29 cellular contexts compared by ENCODE assay signal in the genomic region with DNA sequence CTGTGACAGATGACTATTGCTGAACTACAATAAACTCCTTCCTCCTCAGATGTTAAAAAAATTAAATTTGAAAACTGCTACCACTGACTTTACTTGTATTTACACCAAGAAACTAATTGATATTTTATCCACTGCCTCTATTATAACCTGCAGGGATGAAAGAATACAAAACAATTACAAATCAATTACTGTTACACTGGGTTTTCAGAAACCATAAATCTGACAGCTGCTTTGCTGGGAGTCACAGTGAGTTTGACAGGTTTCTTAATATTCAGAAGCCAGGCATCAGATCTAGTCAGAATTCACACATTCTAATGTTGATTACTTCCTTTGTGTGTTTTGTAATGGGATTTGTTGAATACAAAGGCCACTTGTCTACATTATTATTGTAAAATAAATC.
"Had no signal": no experiment of that assay in that cellular context is flagged by ENCODE, and none has a peak within 500 bp of the region (broad histone marks: within the 10 kb centered on the region; RNA-seq: fewer than 3 reads in every experiment).

No MANE protein-coding gene starts in this region.

- H3K27me3 ChIP-seq: adrenal gland, body of pancreas, brain microvascular endothelial cell, breast epithelium had no signal

- DNase-seq: activated B cell treated with CpG ODN at 0.5 μM for 24 hours; activated CD4-positive, alpha-beta memory T cell treated with anti-CD3 and anti-CD28 coated beads for 36 hours; activated CD4-positive, alpha-beta T cell treated with anti-CD3 and anti-CD28 coated beads for 4 hours; activated CD4-positive, alpha-beta T cell treated with anti-CD3 and anti-CD28 coated beads, Interleukin-2, amount 10 ng/mL, durations not matched to agents 24 days and 14 days; activated CD4-positive, alpha-beta T cell treated with anti-CD3 and anti-CD28 coated beads, Interleukin-2, amount 50 U/mL, for 1 hour; activated CD4-positive, alpha-beta T cell treated with anti-CD3 and anti-CD28 coated beads, Interleukin-2, amount 50 U/mL, for 4 hours; activated CD4-positive, CD25-positive, alpha-beta regulatory T cell treated with anti-CD3 and anti-CD28 coated beads, Interleukin-2, amount 50 U/mL, for 72 hours; activated CD8-positive, alpha-beta memory T cell treated with anti-CD3 and anti-CD28 coated beads, Interleukin-2, amount 50 U/mL, for 4 hours; activated CD8-positive, alpha-beta T cell treated with anti-CD3 and anti-CD28 coated beads for 36 hours; activated effector memory CD4-positive, alpha-beta T cell treated with anti-CD3 and anti-CD28 coated beads, Interleukin-2, amount 50 U/mL, for 16 hours; activated gamma-delta T cell treated with Interleukin-2 at 50 U/mL for 16 hours; activated naive CD4-positive, alpha-beta T cell; activated naive CD4-positive, alpha-beta T cell treated with anti-CD3 and anti-CD28 coated beads for 36 hours; activated naive CD4-positive, alpha-beta T cell treated with anti-CD3 and anti-CD28 coated beads, Interleukin-2, amount 50 U/mL, for 16 hours; activated naive CD8-positive, alpha-beta T cell treated with anti-CD3 and anti-CD28 coated beads for 36 hours; activated T-cell treated with anti-CD3 and anti-CD28 coated beads for 4 hours; activated T-cell treated with anti-CD3 and anti-CD28 coated beads, Interleukin-2, amount 50 U/mL, for 1 hour; activated T-cell treated with anti-CD3 and anti-CD28 coated beads, Interleukin-2, amount 50 U/mL, for 4 hours; activated T-cell treated with anti-CD3 and anti-CD28 coated beads, Interleukin-2, amount 50 U/mL, for 72 hours; adrenal gland; amniotic stem cell; aorta; body of pancreas; brain microvascular endothelial cell; central memory CD4-positive, alpha-beta T cell; T-helper 2 cell; T-helper 9 cell had no signal

- H3K4me1 ChIP-seq: adrenal gland, body of pancreas, breast epithelium had no signal

- H3K9me3 ChIP-seq: adrenal gland, breast epithelium had no signal

- H3K36me3 ChIP-seq: adrenal gland, brain microvascular endothelial cell, breast epithelium had no signal

- H3K4me3 ChIP-seq: adrenal gland, body of pancreas, breast epithelium had no signal

- H3K27ac ChIP-seq: adrenal gland, body of pancreas, brain microvascular endothelial cell, breast epithelium, VCaP had no signal
